ENCODE assay signal across 8 cellular contexts in genomic region chr11:10322830-10323792, GRCh38. TPM values are rescaled to one million over a fixed set of nuclear protein-coding genes. Genes with fewer than 3 reads are reported as not detected.
DNase-seq lines count a peak whose midpoint lies in the region; ATAC-seq, FAIRE-seq and TF ChIP-seq lines count a peak whose summit lies in the region.

No MANE protein-coding gene starts in this region.

- no peak overlapping the region for H3K4me3 Mint-ChIP-seq in activated CD8-positive, alpha-beta T cell treated with anti-CD3 and anti-CD28 coated beads, Interleukin-2, amount 10 ng/mL, durations not matched to agents 7 days and 5 days
- H3K4me3 Mint-ChIP-seq in naive thymus-derived CD4-positive, alpha-beta T cell, result peak overlapping the region in 1 of 10 donors; percentile 26

- intact Hi-C loops in naive thymus-derived CD4-positive, alpha-beta T cell (cut with micrococcal nuclease), result loop anchor here (1.0 to 5.0 kb wide), 9 partner anchors 15 to 1306 kb away; no protein-coding TSS in a partner anchor
- intact Hi-C loops in uterus (cut with DNase I; ENCODE audit: low total_unique reads), result loop anchor here (10.0 kb wide), 1 partner anchor 568 kb away; no protein-coding TSS in a partner anchor

- H3K27me3 Mint-ChIP-seq in activated CD8-positive, alpha-beta T cell treated with anti-CD3 and anti-CD28 coated beads, Interleukin-2, amount 10 ng/mL, durations not matched to agents 7 days and 5 days (ENCODE audit: low read depth), result peaks cover 8% of the 10 kb centered on the region
- H3K27me3 Mint-ChIP-seq in naive thymus-derived CD4-positive, alpha-beta T cell, result peaks cover 4 to 20% (median 8%) of the 10 kb centered on the region in 5 donors

- peak; percentile 36 for FAIRE-seq in H54 (lab: Jason Lieb, UNC)

- no peak overlapping the region for H3K27ac Mint-ChIP-seq in activated CD8-positive, alpha-beta T cell treated with anti-CD3 and anti-CD28 coated beads, Interleukin-2, amount 10 ng/mL, durations not matched to agents 7 days and 5 days
- H3K27ac Mint-ChIP-seq in naive thymus-derived CD4-positive, alpha-beta T cell, result peak overlapping the region in 5 of 9 donors; percentile 16 to 82 (median 55)

- POLR2A ChIA-PET in activated CD8-positive, alpha-beta T cell treated with anti-CD3 and anti-CD28 coated beads, Interleukin-2, amount 10 ng/mL, durations not matched to agents 7 days and 5 days (lab: Charles Lee), result no interaction called here
- POLR2A ChIA-PET in naive thymus-derived CD4-positive, alpha-beta T cell (lab: Charles Lee), result interaction anchor here (0.6 kb wide), 1 partner anchor 512 kb away, joined by 3 read pairs; no protein-coding TSS in a partner anchor

- peaks cover 6% of the 10 kb centered on the region for H3K4me1 Mint-ChIP-seq in activated CD8-positive, alpha-beta T cell treated with anti-CD3 and anti-CD28 coated beads, Interleukin-2, amount 10 ng/mL, durations not matched to agents 7 days and 5 days (ENCODE audit: low read depth)
- peaks cover 0 to 11% (median 3%) of the 10 kb centered on the region in 7 donors for H3K4me1 Mint-ChIP-seq in naive thymus-derived CD4-positive, alpha-beta T cell

- CTCF ChIA-PET in activated CD8-positive, alpha-beta T cell treated with anti-CD3 and anti-CD28 coated beads, Interleukin-2, amount 10 ng/mL, durations not matched to agents 7 days and 5 days (lab: Charles Lee), result interaction anchor here (0.7 to 4.3 kb wide), 17 partner anchors 9 to 788 kb away, joined by 3 to 30 read pairs (median 4); no protein-coding TSS in a partner anchor
- CTCF ChIA-PET in naive thymus-derived CD4-positive, alpha-beta T cell (lab: Charles Lee), result interaction anchor here (0.6 to 2.0 kb wide), 5 partner anchors 9 to 563 kb away, joined by 3 to 9 read pairs (median 3); no protein-coding TSS in a partner anchor

- H3K9me3 Mint-ChIP-seq in activated CD8-positive, alpha-beta T cell treated with anti-CD3 and anti-CD28 coated beads, Interleukin-2, amount 10 ng/mL, durations not matched to agents 7 days and 5 days (ENCODE audit: insufficient read depth), result no peaks in the 10 kb centered on the region
- H3K9me3 Mint-ChIP-seq in naive thymus-derived CD4-positive, alpha-beta T cell, result no peaks in the 10 kb centered on the region

- H3K27me3 ChIP-seq in naive thymus-derived CD4-positive, alpha-beta T cell (ENCODE audit: control insufficient read depth in 2 of 2, insufficient read depth in 2 of 2, low read length in 2 of 2), result no peaks in the 10 kb centered on the region
- H3K27me3 ChIP-seq in uterus, result no peaks in the 10 kb centered on the region

- H3K36me3 ChIP-seq in naive thymus-derived CD4-positive, alpha-beta T cell (ENCODE audit: control insufficient read depth in 2 of 3, insufficient read depth in 3 of 3, low read length in 3 of 3), result no peaks in the 10 kb centered on the region
- H3K36me3 ChIP-seq in uterus, result no peaks in the 10 kb centered on the region

- H3K36me3 Mint-ChIP-seq in activated CD8-positive, alpha-beta T cell treated with anti-CD3 and anti-CD28 coated beads, Interleukin-2, amount 10 ng/mL, durations not matched to agents 7 days and 5 days (ENCODE audit: low read depth), result no peaks in the 10 kb centered on the region
- H3K36me3 Mint-ChIP-seq in naive thymus-derived CD4-positive, alpha-beta T cell, result no peaks in the 10 kb centered on the region

- TF ChIP-seq POLR2A in H54 (IDR thresholded peaks at IDR 0.05; ENCODE audit: low read depth, low read length) (no peak), erythroblast (IDR thresholded peaks at IDR 0.05; ENCODE audit: low read length) (no peak), uterus (IDR thresholded peaks at IDR 0.05) (no peak)

- no peaks in the 10 kb centered on the region for H3K4me1 ChIP-seq in naive thymus-derived CD4-positive, alpha-beta T cell (ENCODE audit: control insufficient read depth in 2 of 2, insufficient read depth in 2 of 2, low read length in 2 of 2)
- H3K4me1 ChIP-seq in uterus, result peaks cover 2 to 9% of the 10 kb centered on the region in 2 donors

- no peak overlapping the region for H3K27ac ChIP-seq in naive thymus-derived CD4-positive, alpha-beta T cell (ENCODE audit: low read depth, low read length)
- H3K27ac ChIP-seq in uterus, result peak overlapping the region; percentile 54 to 55

- no peak overlapping the region for H3K4me3 ChIP-seq in naive thymus-derived CD4-positive, alpha-beta T cell (ENCODE audit: low read length)
- no peak overlapping the region for H3K4me3 ChIP-seq in uterus

- peak; percentile 50 to 76 (median 62) for TF ChIP-seq CTCF in uterus (IDR thresholded peaks at IDR 0.05)

- no peaks in the 10 kb centered on the region for H3K9me3 ChIP-seq in naive thymus-derived CD4-positive, alpha-beta T cell (ENCODE audit: control insufficient read depth in 2 of 3, low read length in 3 of 3)
- no peaks in the 10 kb centered on the region for H3K9me3 ChIP-seq in uterus

- DNase-seq in COR-L47 (lab: John Stamatoyannopoulos, UW), result peak; percentile 17
- DNase-seq in H54 (ENCODE audit: insufficient read length, low spot score), result peak; percentile 34
- DNase-seq in NCI-H526 (lab: John Stamatoyannopoulos, UW), result peak; percentile 53 to 79
- peak; percentile 50 for DNase-seq in activated CD8-positive, alpha-beta T cell treated with anti-CD3 and anti-CD28 coated beads, Interleukin-2, amount 10 ng/mL, durations not matched to agents 7 days and 5 days
- peak; percentile 85 to 93 for DNase-seq in erythroblast (lab: John Stamatoyannopoulos, UW)
- DNase-seq in naive thymus-derived CD4-positive, alpha-beta T cell, result peak in 8 of 9 donors; percentile 10 to 70 (median 48)
- DNase-seq in uterus, result peak; percentile 56 to 81

- ATAC-seq in activated CD8-positive, alpha-beta T cell treated with anti-CD3 and anti-CD28 coated beads, Interleukin-2, amount 10 ng/mL, durations not matched to agents 7 days and 5 days, result peak; percentile 71
- peak; percentile 70 for ATAC-seq in naive thymus-derived CD4-positive, alpha-beta T cell
- ATAC-seq in HG03196 (IDR thresholded peaks at IDR 0.05; ENCODE audit: unreplicated experiment), result no peak

RNA-seq across cellular contexts. Expression of gene ADM, which starts 18.2 kb away (rescaled TPM):
- total RNA-seq in activated CD8-positive, alpha-beta T cell treated with anti-CD3 and anti-CD28 coated beads, Interleukin-2, amount 10 ng/mL, durations not matched to agents 7 days and 5 days, result 1 to 10 TPM; 3.6 to 3.9 TPM
- total RNA-seq in naive thymus-derived CD4-positive, alpha-beta T cell, result 10 to 100 TPM in 1 of 5 experiments, 1 to 10 TPM in 2, under 1 TPM in 2; 0.19 to 27.2 (median 3.8) TPM
- not detected for polyA plus RNA-seq in naive thymus-derived CD4-positive, alpha-beta T cell
- 100 to 1,000 TPM in 1 of 4 donors, 10 to 100 TPM in 3; 27.9 to 151 (median 47.2) TPM for total RNA-seq in uterus

RNA-seq across cellular contexts. Expression of gene SBF2, which starts 29.1 kb away (rescaled TPM):
- total RNA-seq in activated CD8-positive, alpha-beta T cell treated with anti-CD3 and anti-CD28 coated beads, Interleukin-2, amount 10 ng/mL, durations not matched to agents 7 days and 5 days, result 1 to 10 TPM; 5.1 to 5.9 TPM
- total RNA-seq in naive thymus-derived CD4-positive, alpha-beta T cell, result 10 to 100 TPM in 4 of 5 experiments, 1 to 10 TPM in 1; 8.5 to 35.2 (median 16.1) TPM
- polyA plus RNA-seq in naive thymus-derived CD4-positive, alpha-beta T cell, result 1 to 10 TPM; 4.2 to 4.4 TPM
- 100 to 1,000 TPM in 2 of 4 donors, 10 to 100 TPM in 2; 45.0 to 202 (median 98.0) TPM for total RNA-seq in uterus

Comparison
In these comparisons a context has a peak if more than half of its experiments do, and no peak if none do; other contexts are left out.
1. DNase-seq: peak in every context shown above with its lines; median percentile 89 in erythroblast; 68 in uterus; 66 in NCI-H526; 50 in activated CD8-positive, alpha-beta T cell treated with anti-CD3 and anti-CD28 coated beads, Interleukin-2, amount 10 ng/mL, durations not matched to agents 7 days and 5 days; 48 in naive thymus-derived CD4-positive, alpha-beta T cell; 34 in H54; 17 in COR-L47.